Comparison of ENCODE assay signal across 10 cellular contexts in genomic region chr2:98446850-98447249, GRCh38. TPM values are rescaled to one million over a fixed set of nuclear protein-coding genes. Genes with fewer than 3 reads are reported as not detected.
A peak's percentile ranks its signal among the peaks of the same experiment; 100 is the strongest.
DNase-seq lines count a peak whose midpoint lies in the region; ATAC-seq, FAIRE-seq and TF ChIP-seq lines count a peak whose summit lies in the region.
"Had no signal": no experiment of that assay in that cellular context is flagged by ENCODE, and none has a peak within 500 bp of the region (broad histone marks: within the 10 kb centered on the region; RNA-seq: fewer than 3 reads in every experiment).

No MANE protein-coding gene starts in this region.

- H3K4me3 ChIP-seq in DND-41 (ENCODE audit: low read depth in 1 of 2, low read length in 2 of 2): peak overlapping the region in 1 of 2 experiments; percentile 73; a peak in 2 of 4 replicates

- H3K79me2 ChIP-seq in DND-41 (ENCODE audit: insufficient read depth, low read length): peaks cover 67% of the 10 kb centered on the region

- ATAC-seq in DND-41 (ENCODE audit: insufficient read depth, low read depth): no peak
- ATAC-seq in activated naive CD8-positive, alpha-beta T cell treated with anti-CD3 and anti-CD28 coated beads, Interleukin-2, amount 10 ng/mL, durations not matched to agents 7 days and 5 days (ENCODE audit: low read depth): no peak

- H3K4me1 Mint-ChIP-seq in IgD-negative memory B cell (peaks cover 17 to 22% (median 21%) of the 10 kb centered on the region in 3 donors), nephron progenitor cell (peaks cover 54% of the 10 kb centered on the region)
- peaks cover 49% of the 10 kb centered on the region for H3K4me1 Mint-ChIP-seq in activated naive CD8-positive, alpha-beta T cell treated with anti-CD3 and anti-CD28 coated beads, Interleukin-2, amount 10 ng/mL, durations not matched to agents 7 days and 5 days

- peaks cover 37% of the 10 kb centered on the region for H4K20me1 ChIP-seq in DND-41 (ENCODE audit: insufficient read depth, low read length)

- peaks cover 57% of the 10 kb centered on the region for H3K4me1 ChIP-seq in DND-41 (ENCODE audit: insufficient read depth, low read length)

- no peak overlapping the region for H2AFZ ChIP-seq in DND-41 (ENCODE audit: low read depth, low read length)

- DNase-seq in DND-41 (no peak), nephron progenitor cell (no peak), dermis blood vessel endothelial cell (no peak), occipital lobe (lab: John Stamatoyannopoulos, UW) (no peak), HTR-8/SVneo (ENCODE audit: insufficient read length, low spot score) (no peak)
- DNase-seq in activated naive CD8-positive, alpha-beta T cell treated with anti-CD3 and anti-CD28 coated beads, Interleukin-2, amount 10 ng/mL, durations not matched to agents 7 days and 5 days: no peak
- DNase-seq: foreskin fibroblast, islet precursor cell had no signal

- peak overlapping the region; percentile 4 to 99 (median 72) for H3K4me3 Mint-ChIP-seq in IgD-negative memory B cell
- peak overlapping the region; percentile 96 for H3K4me3 Mint-ChIP-seq in activated naive CD8-positive, alpha-beta T cell treated with anti-CD3 and anti-CD28 coated beads, Interleukin-2, amount 10 ng/mL, durations not matched to agents 7 days and 5 days
- H3K4me3 Mint-ChIP-seq in nephron progenitor cell: peak overlapping the region; percentile 97

- no peaks in the 10 kb centered on the region for H3K9me3 Mint-ChIP-seq in IgD-negative memory B cell
- no peaks in the 10 kb centered on the region for H3K9me3 Mint-ChIP-seq in activated naive CD8-positive, alpha-beta T cell treated with anti-CD3 and anti-CD28 coated beads, Interleukin-2, amount 10 ng/mL, durations not matched to agents 7 days and 5 days
- H3K9me3 Mint-ChIP-seq in nephron progenitor cell: no peaks in the 10 kb centered on the region

- H3K36me3 Mint-ChIP-seq in IgD-negative memory B cell (peaks cover 2% of the 10 kb centered on the region), nephron progenitor cell (ENCODE audit: low read depth) (no peaks in the 10 kb centered on the region)
- H3K36me3 Mint-ChIP-seq in activated naive CD8-positive, alpha-beta T cell treated with anti-CD3 and anti-CD28 coated beads, Interleukin-2, amount 10 ng/mL, durations not matched to agents 7 days and 5 days: peaks cover 14% of the 10 kb centered on the region

- H3K27ac ChIP-seq in DND-41 (ENCODE audit: low read length): peak overlapping the region; percentile 51
- H3K27ac ChIP-seq: SK-N-MC had no signal

- POLR2A ChIA-PET in activated naive CD8-positive, alpha-beta T cell treated with anti-CD3 and anti-CD28 coated beads, Interleukin-2, amount 10 ng/mL, durations not matched to agents 7 days and 5 days (lab: Charles Lee): interaction anchor here (0.6 to 5.1 kb wide), 16 partner anchors 9 to 801 kb away, joined by 3 to 64 read pairs (median 5); partner anchors contain the start of genes COX5B and MGAT4A

- TF ChIP-seq CTCF in DND-41 (IDR thresholded peaks at IDR 0.05; ENCODE audit: borderline replicate concordance, extremely low read depth, low read length, poor library complexity, severe bottlenecking) (no peak), nephron progenitor cell (IDR thresholded peaks at IDR 0.05) (no peak)

- no peaks in the 10 kb centered on the region for H3K36me3 ChIP-seq in DND-41 (ENCODE audit: insufficient read depth, low read length)

- no peaks in the 10 kb centered on the region for H3K27me3 ChIP-seq in DND-41 (ENCODE audit: insufficient read depth, low read length, poor library complexity)

- no peak for FAIRE-seq in HTR-8/SVneo (lab: Jason Lieb, UNC)

- no peaks in the 10 kb centered on the region for H3K27me3 Mint-ChIP-seq in IgD-negative memory B cell
- H3K27me3 Mint-ChIP-seq in activated naive CD8-positive, alpha-beta T cell treated with anti-CD3 and anti-CD28 coated beads, Interleukin-2, amount 10 ng/mL, durations not matched to agents 7 days and 5 days: no peaks in the 10 kb centered on the region
- H3K27me3 Mint-ChIP-seq in nephron progenitor cell (ENCODE audit: low read depth, poor library complexity): no peaks in the 10 kb centered on the region

- peak overlapping the region; percentile 77 for H3K9ac ChIP-seq in DND-41 (ENCODE audit: low read depth, low read length)

- H3K4me2 ChIP-seq in DND-41 (ENCODE audit: insufficient read depth, low read length): peak overlapping the region; percentile 94

- H3K9me3 ChIP-seq in DND-41 (ENCODE audit: insufficient read depth, low read length, severe bottlenecking): no peaks in the 10 kb centered on the region

- H3K27ac Mint-ChIP-seq in IgD-negative memory B cell (peak overlapping the region in 2 of 3 donors; percentile 49 to 72), nephron progenitor cell (no peak overlapping the region)
- H3K27ac Mint-ChIP-seq in activated naive CD8-positive, alpha-beta T cell treated with anti-CD3 and anti-CD28 coated beads, Interleukin-2, amount 10 ng/mL, durations not matched to agents 7 days and 5 days: peak overlapping the region; percentile 95

RNA-seq across cellular contexts. Expression of gene INPP4A, which starts 2.2 kb away (rescaled TPM):
- polyA plus RNA-seq in IgD-negative memory B cell: 8.2 TPM
- 100 to 1,000 TPM; 147 to 159 TPM for total RNA-seq in activated naive CD8-positive, alpha-beta T cell treated with anti-CD3 and anti-CD28 coated beads, Interleukin-2, amount 10 ng/mL, durations not matched to agents 7 days and 5 days
- total RNA-seq in dermis blood vessel endothelial cell (41.9 and 55.7 TPM in 2 replicates), occipital lobe (125 TPM)
